26 cellular contexts compared by ENCODE assay signal in genomic region chr22:41245917-41246499, GRCh38. TPM values are rescaled to one million over a fixed set of nuclear protein-coding genes. Genes with fewer than 3 reads are reported as not detected.
A peak's percentile ranks its signal among the peaks of the same experiment; 100 is the strongest.
DNase-seq lines count a peak whose midpoint lies in the region; FAIRE-seq and TF ChIP-seq lines count a peak whose summit lies in the region.
"Had no signal": no experiment of that assay in that cellular context is flagged by ENCODE, and none has a peak within 500 bp of the region (broad histone marks: within the 10 kb centered on the region; RNA-seq: fewer than 3 reads in every experiment).

No MANE protein-coding gene starts in this region.

- no peaks in the 10 kb centered on the region for H3K9me3 Mint-ChIP-seq in endodermal cell
- H3K9me3 Mint-ChIP-seq: natural killer cell had no signal

- H3K79me2 ChIP-seq in OCI-LY3 (ENCODE audit: low read length), result no peaks in the 10 kb centered on the region

- peaks cover 8% of the 10 kb centered on the region for H3K79me1 ChIP-seq in neuronal stem cell (ENCODE audit: low read depth, low read length)

- H3K18ac ChIP-seq in neuronal stem cell (ENCODE audit: low read length), result no peak overlapping the region

- H2BK15ac ChIP-seq in neuronal stem cell (ENCODE audit: low read length), result no peak overlapping the region

- no peak overlapping the region for H3K4ac ChIP-seq in neuronal stem cell (ENCODE audit: low read length)

- H2BK120ac ChIP-seq in neuronal stem cell (ENCODE audit: low read depth, low read length), result peak overlapping the region; percentile 67

- no peak overlapping the region for H2AFZ ChIP-seq in OCI-LY3 (ENCODE audit: low read depth, low read length)
- H2AFZ ChIP-seq in neuronal stem cell (ENCODE audit: low read length), result no peak overlapping the region

- no peak overlapping the region for H3K27ac Mint-ChIP-seq in endodermal cell
- H3K27ac Mint-ChIP-seq: natural killer cell had no signal

- H3K36me3 ChIP-seq in OCI-LY3 (replicated peaks; ENCODE audit: low read depth, low read length), result peaks cover 53% of the 10 kb centered on the region
- H3K36me3 ChIP-seq in endodermal cell (ENCODE audit: control insufficient read depth, insufficient read depth, low read length), result peaks cover 24% of the 10 kb centered on the region
- H3K36me3 ChIP-seq in neuronal stem cell (replicated peaks in 1 of 2; ENCODE audit: control insufficient read depth in 2 of 2, insufficient read depth in 2 of 2, low read length in 2 of 2), result peaks cover 47 to 64% of the 10 kb centered on the region in 2 donors

- H3K36me3 Mint-ChIP-seq in endodermal cell (ENCODE audit: low read depth), result peaks cover 36% of the 10 kb centered on the region
- H3K36me3 Mint-ChIP-seq: natural killer cell had no signal

- no peaks in the 10 kb centered on the region for H3K9me3 ChIP-seq in OCI-LY3 (ENCODE audit: insufficient read depth, low read length)
- H3K9me3 ChIP-seq in endodermal cell (ENCODE audit: control insufficient read depth, low read length), result no peaks in the 10 kb centered on the region
- no peaks in the 10 kb centered on the region for H3K9me3 ChIP-seq in neuronal stem cell (replicated peaks in 1 of 2; ENCODE audit: control insufficient read depth in 2 of 2, insufficient read depth in 1 of 2, low read depth in 1 of 2, low read length in 2 of 2)
- H3K9me3 ChIP-seq: upper lobe of left lung had no signal

- no peak overlapping the region for H2BK12ac ChIP-seq in neuronal stem cell (ENCODE audit: low read length)

- no peak overlapping the region for H3K14ac ChIP-seq in neuronal stem cell (ENCODE audit: low read length)

- WGBS in endodermal cell (ENCODE audit: insufficient coverage in 1 of 2, insufficient read length in 1 of 2), 2 experiments, result 88 to 92% methylated on average over 3 to 21 of the region's 21 CpGs
- WGBS in neuronal stem cell (ENCODE audit: extremely low coverage in 2 of 2, insufficient read length in 2 of 2, insufficient replicate concordance in 1 of 2), 2 donors, result no CpG with 5 or more reads among the region's 21 CpGs

- H3K4me2 ChIP-seq in OCI-LY3 (ENCODE audit: low read length) (no peak overlapping the region), neuronal stem cell (ENCODE audit: insufficient read depth, low read length, poor library complexity, severe bottlenecking) (no peak overlapping the region)

- H3K23ac ChIP-seq in neuronal stem cell (ENCODE audit: low read depth, low read length, poor library complexity), result peak overlapping the region; percentile 34

- no peaks in the 10 kb centered on the region for H4K20me1 ChIP-seq in OCI-LY3 (ENCODE audit: insufficient read depth, low read length)

- H3K4me1 Mint-ChIP-seq in endodermal cell, result no peaks in the 10 kb centered on the region
- H3K4me1 Mint-ChIP-seq: natural killer cell had no signal

- no peak overlapping the region for H2AK5ac ChIP-seq in neuronal stem cell (ENCODE audit: low read depth, low read length)

- intact Hi-C loops in posterior cingulate gyrus (cut with DNase I), result no loop called here

- no peaks in the 10 kb centered on the region for H3K27me3 ChIP-seq in OCI-LY3 (ENCODE audit: low read depth, low read length)
- H3K27me3 ChIP-seq in endodermal cell (ENCODE audit: control insufficient read depth, insufficient read depth, low read length, poor library complexity, severe bottlenecking), result no peaks in the 10 kb centered on the region
- no peaks in the 10 kb centered on the region for H3K27me3 ChIP-seq in neuronal stem cell (ENCODE audit: control insufficient read depth in 3 of 3, insufficient read depth in 3 of 3, low read depth in 1 of 3, low read length in 3 of 3)
- H3K27me3 ChIP-seq: upper lobe of left lung had no signal

- no peak for FAIRE-seq in GM12891 (lab: Jason Lieb, UNC)
- FAIRE-seq: GM18507, HTR-8/SVneo had no signal

- no peak overlapping the region for H3K4me3 ChIP-seq in OCI-LY3 (ENCODE audit: low read length)
- H3K4me3 ChIP-seq in endodermal cell (ENCODE audit: low read length), result no peak overlapping the region
- no peak overlapping the region for H3K4me3 ChIP-seq in neuronal stem cell (ENCODE audit: low read length in 2 of 2)
- H3K4me3 ChIP-seq: upper lobe of left lung had no signal

- H4K91ac ChIP-seq in neuronal stem cell (ENCODE audit: low read depth, low read length, poor library complexity), result no peak overlapping the region

- no peak overlapping the region for H3K27ac ChIP-seq in OCI-LY3 (ENCODE audit: low read length)
- no peak overlapping the region for H3K27ac ChIP-seq in endodermal cell (ENCODE audit: low read depth, low read length)
- no peak overlapping the region for H3K27ac ChIP-seq in neuronal stem cell (replicated peaks; ENCODE audit: low read length)
- H3K27ac ChIP-seq: upper lobe of left lung had no signal

- no peak for TF ChIP-seq POLR2A in GM12891 (IDR thresholded peaks at IDR 0.05; ENCODE audit: low read depth, low read length)

- H4K8ac ChIP-seq in neuronal stem cell (ENCODE audit: low read depth, low read length), result no peak overlapping the region

- H2BK5ac ChIP-seq in neuronal stem cell (ENCODE audit: low read length), result peak overlapping the region; percentile 78

- H3K9ac ChIP-seq in OCI-LY3 (ENCODE audit: low read length) (no peak overlapping the region), endodermal cell (ENCODE audit: extremely low read depth, low read length, poor library complexity, severe bottlenecking) (no peak overlapping the region), neuronal stem cell (ENCODE audit: low read depth, low read length, poor library complexity) (no peak overlapping the region)

- DNase-seq in DMS 273 (lab: John Stamatoyannopoulos, UW; ENCODE audit: unreplicated experiment), result peak; percentile 16
- DNase-seq in DMS 273 treated with DMSO at 0.1 percent for 48 hours (lab: John Stamatoyannopoulos, UW), result no peak
- DNase-seq in endodermal cell, result peak; percentile 86
- no peak for DNase-seq in neuronal stem cell (ENCODE audit: low spot score)
- DNase-seq in GM12891 (ENCODE audit: insufficient read length, low spot score), result no peak
- no peak for DNase-seq in posterior cingulate gyrus
- DNase-seq in kidney glomerular epithelial cell (lab: John Stamatoyannopoulos, UW), result no peak
- DNase-seq: activated CD4-positive, alpha-beta T cell treated with anti-CD3 and anti-CD28 coated beads for 1 hour; activated gamma-delta T cell; C1 segment of cervical spinal cord; DMS53; HCEC 1CT; mammary epithelial cell; MM.1S; natural killer cell; NCI-H187; NCI-H446 treated with DMSO at 0.1 percent for 48 hours; NK-92 treated with Interleukin-12 subunit alpha and Interleukin-12 subunit beta, amount 100 ng/mL, for 24 hours; SIG-M5; stimulated activated naive CD4-positive, alpha-beta T cell treated with Interleukin-2 at 50 U/mL for 16 hours; T-helper 2 cell had no signal

- no peaks in the 10 kb centered on the region for H3K4me1 ChIP-seq in OCI-LY3 (ENCODE audit: low read length)
- H3K4me1 ChIP-seq in endodermal cell (ENCODE audit: control insufficient read depth, insufficient read depth, low read length), result no peaks in the 10 kb centered on the region
- peaks cover 0 to 2% of the 10 kb centered on the region in 2 donors for H3K4me1 ChIP-seq in neuronal stem cell (ENCODE audit: control insufficient read depth in 2 of 2, insufficient read depth in 1 of 2, low read depth in 1 of 2, low read length in 2 of 2)
- H3K4me1 ChIP-seq: upper lobe of left lung had no signal

- H3K4me3 Mint-ChIP-seq in endodermal cell, result no peak overlapping the region
- H3K4me3 Mint-ChIP-seq: natural killer cell had no signal

- TF ChIP-seq CTCF in OCI-LY3 (IDR thresholded peaks at IDR 0.05; ENCODE audit: low read depth, low read length) (peak; percentile 30), endodermal cell (conservative IDR thresholded peaks at IDR 0.05) (peak; percentile 63)

- no peaks in the 10 kb centered on the region for H3K27me3 Mint-ChIP-seq in endodermal cell (ENCODE audit: insufficient read depth)

TF ChIP-seq in GM12891, 5 proteins besides CTCF, POLR2A, EP300 and RAD21:
- no peak for TF ChIP-seq POU2F2 (IDR thresholded peaks at IDR 0.05; ENCODE audit: low read depth, low read length)
- TF ChIP-seq PAX5 (IDR thresholded peaks at IDR 0.05; ENCODE audit: insufficient read depth, low read length, severe bottlenecking), result no peak
- no peak for TF ChIP-seq SPI1 (IDR thresholded peaks at IDR 0.05; ENCODE audit: low read depth, low read length)
- TF ChIP-seq TAF1 (IDR thresholded peaks at IDR 0.05; ENCODE audit: low read depth, low read length), result no peak
- no peak for TF ChIP-seq POLR2AphosphoS5 (IDR thresholded peaks at IDR 0.05; ENCODE audit: low read depth, low read length)
TF ChIP-seq in GM12891: peak in this region for 0.

RNA-seq across cellular contexts. Expression of gene CHADL, which starts 5.3 kb away (rescaled TPM):
- total RNA-seq in endodermal cell, result 1 to 10 TPM in 1 of 2 donors, under 1 TPM in 1; 0.79 to 1.3 TPM
- polyA plus RNA-seq in endodermal cell (2013, experiment 1 of 2), result 0.57 TPM
- 1.1 TPM for polyA plus RNA-seq in endodermal cell (2013, experiment 2 of 2)
- 0.13 TPM for polyA plus RNA-seq in neuronal stem cell (2013, experiment 1 of 2)
- polyA plus RNA-seq in neuronal stem cell (2013, experiment 2 of 2), result 0.18 TPM
- polyA plus RNA-seq in GM12891 (2012; ENCODE audit: low read depth, missing spikeins), result not detected
- total RNA-seq: A172 had no signal

RNA-seq across cellular contexts. Expression of gene RANGAP1, which starts 40.0 kb away (rescaled TPM):
- total RNA-seq in endodermal cell, result 100 to 1,000 TPM in 1 of 2 donors, 10 to 100 TPM in 1; 95.2 to 122 TPM
- 76.3 TPM for polyA plus RNA-seq in endodermal cell (2013, experiment 1 of 2)
- 73.8 TPM for polyA plus RNA-seq in endodermal cell (2013, experiment 2 of 2)
- 63.0 TPM for polyA plus RNA-seq in neuronal stem cell (2013, experiment 1 of 2)
- 61.9 TPM for polyA plus RNA-seq in neuronal stem cell (2013, experiment 2 of 2)
- 48.9 TPM for polyA plus RNA-seq in GM12891 (2012; ENCODE audit: low read depth, missing spikeins)

RNA-seq across cellular contexts. Expression of gene L3MBTL2, which starts 40.9 kb away (rescaled TPM):
- total RNA-seq in endodermal cell, result 10 to 100 TPM; 24.3 to 26.5 TPM
- polyA plus RNA-seq in endodermal cell (2013, experiment 1 of 2), result 19.3 TPM
- polyA plus RNA-seq in endodermal cell (2013, experiment 2 of 2), result 15.4 TPM
- polyA plus RNA-seq in neuronal stem cell (2013, experiment 1 of 2), result 11.1 TPM
- 11.4 TPM for polyA plus RNA-seq in neuronal stem cell (2013, experiment 2 of 2)
- 17.4 TPM for polyA plus RNA-seq in GM12891 (2012; ENCODE audit: low read depth, missing spikeins)

RNA-seq across cellular contexts. Expression of gene ZC3H7B, which starts 55.3 kb away (rescaled TPM):
- 10 to 100 TPM; 70.9 to 74.2 TPM for total RNA-seq in endodermal cell
- polyA plus RNA-seq in endodermal cell (2013, experiment 1 of 2), result 40.4 TPM
- polyA plus RNA-seq in endodermal cell (2013, experiment 2 of 2), result 39.2 TPM
- polyA plus RNA-seq in neuronal stem cell (2013, experiment 1 of 2), result 38.6 TPM
- polyA plus RNA-seq in neuronal stem cell (2013, experiment 2 of 2), result 38.4 TPM
- polyA plus RNA-seq in GM12891 (2012; ENCODE audit: low read depth, missing spikeins), result 23.7 TPM

Comparison
In these comparisons a context has a peak if more than half of its experiments do, and no peak if none do; other contexts are left out.
1. DNase-seq: peak in DMS 273 (single experiment) and endodermal cell (single experiment); none in DMS 273 treated with DMSO at 0.1 percent for 48 hours (single experiment), neuronal stem cell (single experiment), GM12891 (single experiment), posterior cingulate gyrus (0 of 10) and kidney glomerular epithelial cell (single experiment).